ENCODE assay signal across 9 cellular contexts in genomic region chr16:14193316-14193871, GRCh38.
DNase-seq lines count a peak whose midpoint lies in the region; ATAC-seq and TF ChIP-seq lines count a peak whose summit lies in the region.
"Had no signal": no experiment of that assay in that cellular context is flagged by ENCODE, and none has a peak within 500 bp of the region (broad histone marks: within the 10 kb centered on the region; RNA-seq: fewer than 3 reads in every experiment).

No MANE protein-coding gene starts in this region.

- no peaks in the 10 kb centered on the region for H3K27me3 ChIP-seq in dorsolateral prefrontal cortex

- TF ChIP-seq CTCF in dorsolateral prefrontal cortex (IDR thresholded peaks at IDR 0.05 in 54 of 56, conservative IDR thresholded peaks at IDR 0.05 in 2 of 56; ENCODE audit: low read depth in 1 of 56, partially characterized antibody in 56 of 56) = no peak
- no peak for TF ChIP-seq CTCF in coronary artery (IDR thresholded peaks at IDR 0.05)

- peak; percentile 58 for ATAC-seq in GM18508 (IDR thresholded peaks at IDR 0.05; ENCODE audit: insufficient read depth, unreplicated experiment)
- ATAC-seq in HG02610 (IDR thresholded peaks at IDR 0.05; ENCODE audit: unreplicated experiment) = peak; percentile 87
- ATAC-seq in Right ventricle myocardium superior (ENCODE audit: poor library complexity) = no peak

- H3K27ac ChIP-seq in dorsolateral prefrontal cortex (peak overlapping the region in 30 of 59 donors; percentile 1 to 92 (median 38)), coronary artery (no peak overlapping the region)
- H3K27ac ChIP-seq: HL-60 had no signal

- peak; percentile 80 for DNase-seq in NCI-H2196 (lab: John Stamatoyannopoulos, UW; ENCODE audit: unreplicated experiment)
- DNase-seq in dorsolateral prefrontal cortex = no peak
- DNase-seq in HK-2 (ENCODE audit: unreplicated experiment) = no peak
- no peak for DNase-seq in COLO829 (ENCODE audit: low spot score)
- DNase-seq in Right ventricle myocardium superior = no peak
- DNase-seq in coronary artery (ENCODE audit: low spot score) = no peak

- intact Hi-C loops in dorsolateral prefrontal cortex (cut with DNase I) (no loop called here), Right ventricle myocardium superior (cut with DNase I) (loop anchor here (10.0 kb wide), 1 partner anchor 179 kb away; no protein-coding TSS in a partner anchor)

- H3K4me3 ChIP-seq in dorsolateral prefrontal cortex = peak overlapping the region in 47 of 59 donors; percentile 4 to 77 (median 61)
- H3K4me3 ChIP-seq in coronary artery = no peak overlapping the region

Comparison
In these comparisons a context has a peak if more than half of its experiments do, and no peak if none do; other contexts are left out.
1. H3K27ac ChIP-seq: peak in dorsolateral prefrontal cortex (30 of 59); none in coronary artery (0 of 2).